23 cellular contexts compared by ENCODE assay signal in the genomic region with DNA sequence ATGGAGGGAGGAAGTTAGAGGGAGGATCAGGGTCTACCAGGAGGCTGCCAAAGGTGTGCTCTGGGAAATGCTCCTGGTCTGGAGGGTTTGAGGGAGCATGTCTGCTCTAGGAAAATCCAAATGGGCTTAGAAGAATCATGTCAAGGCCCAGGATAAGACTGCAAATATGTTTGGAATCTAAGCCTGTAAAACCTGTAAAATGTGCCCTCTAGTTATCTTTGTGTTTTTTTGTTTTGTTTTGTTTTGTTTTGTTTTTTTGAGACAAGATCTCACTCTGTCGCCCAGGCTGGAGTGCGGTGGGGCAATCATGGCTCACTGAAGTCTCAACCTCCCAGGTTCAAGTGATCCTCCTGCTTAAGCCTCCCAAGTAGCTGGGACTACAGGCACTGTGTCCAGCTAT.
"Had no signal": no experiment of that assay in that cellular context is flagged by ENCODE, and none has a peak within 500 bp of the region (broad histone marks: within the 10 kb centered on the region; RNA-seq: fewer than 3 reads in every experiment).

No MANE protein-coding gene starts in this region.

- H3K4me2 ChIP-seq: PC-9 had no signal

- H3K27ac ChIP-seq: cardiac muscle cell, PC-9 had no signal

- H3K4me1 Mint-ChIP-seq: activated CD4-positive, alpha-beta memory T cell treated with anti-CD3 and anti-CD28 coated beads, Interleukin-2, amount 10 ng/mL, durations not matched to agents 7 days and 5 days; activated T-helper 17 cell treated with anti-CD3 and anti-CD28 coated beads, Interleukin-2, amount 50 U/mL, for 72 hours had no signal

- H3K9me3 Mint-ChIP-seq: activated CD4-positive, alpha-beta memory T cell treated with anti-CD3 and anti-CD28 coated beads, Interleukin-2, amount 10 ng/mL, durations not matched to agents 7 days and 5 days; activated naive CD4-positive, alpha-beta T cell treated with anti-CD3 and anti-CD28 coated beads for 36 hours; activated T-helper 17 cell treated with anti-CD3 and anti-CD28 coated beads, Interleukin-2, amount 50 U/mL, for 72 hours; T-cell had no signal

- H2AFZ ChIP-seq: PC-9 had no signal

- FAIRE-seq: astrocyte, TTC549 had no signal

- H3K27me3 ChIP-seq: cardiac muscle cell had no signal

- H3K4me3 Mint-ChIP-seq: activated CD4-positive, alpha-beta memory T cell treated with anti-CD3 and anti-CD28 coated beads, Interleukin-2, amount 10 ng/mL, durations not matched to agents 7 days and 5 days; activated CD4-positive, alpha-beta T cell treated with anti-CD3 and anti-CD28 coated beads for 36 hours; activated naive CD4-positive, alpha-beta T cell treated with anti-CD3 and anti-CD28 coated beads for 36 hours; activated naive CD8-positive, alpha-beta T cell; activated T-helper 17 cell treated with anti-CD3 and anti-CD28 coated beads, Interleukin-2, amount 50 U/mL, for 72 hours; T-cell had no signal

- H3K27ac Mint-ChIP-seq: activated CD4-positive, alpha-beta memory T cell treated with anti-CD3 and anti-CD28 coated beads, Interleukin-2, amount 10 ng/mL, durations not matched to agents 7 days and 5 days; activated CD4-positive, alpha-beta T cell treated with anti-CD3 and anti-CD28 coated beads for 36 hours; activated naive CD4-positive, alpha-beta T cell treated with anti-CD3 and anti-CD28 coated beads for 36 hours; activated naive CD8-positive, alpha-beta T cell; activated T-helper 17 cell treated with anti-CD3 and anti-CD28 coated beads, Interleukin-2, amount 50 U/mL, for 72 hours; T-cell had no signal

- DNase-seq: activated CD4-positive, alpha-beta memory T cell treated with anti-CD3 and anti-CD28 coated beads, Interleukin-2, amount 10 ng/mL, durations not matched to agents 7 days and 5 days; activated CD4-positive, alpha-beta T cell treated with anti-CD3 and anti-CD28 coated beads for 36 hours; activated CD4-positive, alpha-beta T cell treated with anti-CD3 and anti-CD28 coated beads, Interleukin-2, amount 50 U/mL, for 1 hour; activated gamma-delta T cell; activated naive CD4-positive, alpha-beta T cell treated with anti-CD3 and anti-CD28 coated beads for 36 hours; activated T-cell treated with anti-CD3 and anti-CD28 coated beads for 4 hours; activated T-cell treated with anti-CD3 and anti-CD28 coated beads, Interleukin-2, amount 50 U/mL, for 48 hours; MV-4-11; NCI-H1092 treated with DMSO at 0.1 percent for 48 hours; NCI-H1694; NCI-H2029; NCI-H226; PC-9; SHP77 treated with DMSO at 0.1 percent for 48 hours; T-cell; T-helper 2 cell; T1000 had no signal

- H3K36me3 Mint-ChIP-seq: activated naive CD8-positive, alpha-beta T cell; brain; T-cell had no signal

- H3K36me3 ChIP-seq: cardiac muscle cell had no signal

- H3K4me3 ChIP-seq: cardiac muscle cell, PC-9 had no signal
